ENCODE assay signal across 8 cellular contexts in the genomic region with DNA sequence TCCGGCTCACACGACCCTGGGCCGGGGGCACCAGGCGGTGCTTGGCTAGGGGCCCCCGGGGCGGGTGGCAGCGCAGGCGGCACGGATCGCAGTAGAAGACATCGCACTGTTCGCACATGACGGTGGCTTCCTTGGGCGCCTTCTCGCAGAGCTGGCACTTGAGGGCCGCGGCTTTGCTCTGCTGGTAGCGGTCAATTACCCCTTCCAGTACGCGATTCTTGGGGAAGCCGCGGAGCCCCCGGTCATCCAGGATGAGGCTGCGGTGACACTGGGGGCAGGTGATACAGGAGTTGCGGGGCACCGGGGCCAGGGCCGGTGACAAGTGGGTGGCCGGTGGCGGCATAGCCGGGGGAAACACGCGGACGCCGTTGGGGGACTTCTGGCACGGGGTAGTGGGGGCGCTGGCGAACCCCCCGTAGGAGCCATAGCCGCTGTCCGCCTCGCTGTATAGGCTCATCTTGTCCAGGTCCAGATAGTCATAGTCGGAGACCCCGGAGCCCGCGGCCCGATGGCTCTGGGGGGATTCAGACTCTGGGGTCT. TPM values are rescaled to one million over a fixed set of nuclear protein-coding genes. Genes with fewer than 3 reads are reported as not detected.
DNase-seq lines count a peak whose midpoint lies in the region; ATAC-seq and TF ChIP-seq lines count a peak whose summit lies in the region.

No MANE protein-coding gene starts in this region.

- no peak for TF ChIP-seq POLR2A in ovary (IDR thresholded peaks at IDR 0.05)

- H3K36me3 Mint-ChIP-seq in CD14-positive monocyte, result peaks cover 3 to 9% of the 10 kb centered on the region in 2 donors

- H3K4me3 ChIP-seq in fibroblast of villous mesenchyme (ENCODE audit: low read depth, low read length) (peak overlapping the region; percentile 55), ovary (peak overlapping the region; percentile 71)

- no peak overlapping the region for H3K27ac ChIP-seq in ovary

- WGBS in ovary, 3 donors, result 1 to 2% (median 1%) methylated on average over 40 to 46 of the region's 46 CpGs

- H3K36me3 ChIP-seq in ovary, result no peaks in the 10 kb centered on the region

- no peaks in the 10 kb centered on the region for H3K9me3 ChIP-seq in ovary

- H3K4me3 Mint-ChIP-seq in CD14-positive monocyte, result peak overlapping the region; percentile 84 to 96

- TF ChIP-seq CTCF in CD14-positive monocyte (IDR thresholded peaks at IDR 0.05) (no peak), fibroblast of villous mesenchyme (IDR thresholded peaks at IDR 0.05; ENCODE audit: insufficient read depth, low read depth, low read length) (no peak), ovary (IDR thresholded peaks at IDR 0.05) (no peak)

- H3K27ac Mint-ChIP-seq in CD14-positive monocyte, result peak overlapping the region in 1 of 7 donors; percentile 35

- peak; percentile 0 for ATAC-seq in HG03354 (IDR thresholded peaks at IDR 0.05; ENCODE audit: poor library complexity, severe bottlenecking, unreplicated experiment)
- no peak for ATAC-seq in HG02938 (IDR thresholded peaks at IDR 0.05; ENCODE audit: unreplicated experiment)

- peaks cover 27% of the 10 kb centered on the region for H3K4me1 Mint-ChIP-seq in CD14-positive monocyte

- H3K27me3 Mint-ChIP-seq in CD14-positive monocyte (ENCODE audit: low read depth in 3 of 3), result peaks cover 46 to 50% (median 49%) of the 10 kb centered on the region in 3 donors

- peaks cover 0 to 20% (median 4%) of the 10 kb centered on the region in 7 donors for H3K9me3 Mint-ChIP-seq in CD14-positive monocyte

- DNase-seq in CD14-positive monocyte (ENCODE audit: low spot score) (no peak), fibroblast of villous mesenchyme (ENCODE audit: low read depth) (no peak), ovary (peak in 4 of 5 donors; percentile 15 to 34 (median 20)), NCI-H2107 treated with DMSO at 0.1 percent for 48 hours (lab: John Stamatoyannopoulos, UW; ENCODE audit: unreplicated experiment) (no peak), HCEC 1CT (no peak)
- peak in 2 of 3 experiments; percentile 1 to 10 for DNase-seq in activated CD8-positive, alpha-beta memory T cell treated with anti-CD3 and anti-CD28 coated beads for 48 hours (ENCODE audit: low read depth in 2 of 3, low spot score in 2 of 3)

- intact Hi-C loops in CD14-positive monocyte (cut with micrococcal nuclease), result no loop called here
- intact Hi-C loops in ovary (cut with DNase I), result no loop called here

- peaks cover 7% of the 10 kb centered on the region for H3K4me1 ChIP-seq in ovary (ENCODE audit: insufficient read depth)

- H3K27me3 ChIP-seq in ovary, result no peaks in the 10 kb centered on the region

- no peak for TF ChIP-seq EP300 in ovary (IDR thresholded peaks at IDR 0.05)

RNA-seq across cellular contexts. Expression of gene TRIM9, which starts 0.6 kb away (rescaled TPM):
- not detected for polyA plus RNA-seq in CD14-positive monocyte
- total RNA-seq in fibroblast of villous mesenchyme, result 0.64 TPM in 1 of 2 replicates, not detected in the other
- total RNA-seq in ovary, result 1 to 10 TPM in 5 of 7 donors, under 1 TPM in 2; 0.36 to 8.7 (median 1.7) TPM
- 1 to 10 TPM in 1 of 2 donors, under 1 TPM in 1; 0.40 to 2.1 TPM for polyA plus RNA-seq in ovary

Comparison
In these comparisons a context has a peak if more than half of its experiments do, and no peak if none do; other contexts are left out.
1. DNase-seq: peak in activated CD8-positive, alpha-beta memory T cell treated with anti-CD3 and anti-CD28 coated beads for 48 hours (2 of 3) and ovary (4 of 5); none in CD14-positive monocyte (single experiment), fibroblast of villous mesenchyme (single experiment), NCI-H2107 treated with DMSO at 0.1 percent for 48 hours (single experiment) and HCEC 1CT (single experiment).